In genomic region chr6:169839898-169840631, GRCh38 we compare ENCODE assay signal across 18 cellular contexts.
DNase-seq lines count a peak whose midpoint lies in the region; ATAC-seq and TF ChIP-seq lines count a peak whose summit lies in the region.
"Had no signal": no experiment of that assay in that cellular context is flagged by ENCODE, and none has a peak within 500 bp of the region (broad histone marks: within the 10 kb centered on the region; RNA-seq: fewer than 3 reads in every experiment).

No MANE protein-coding gene starts in this region.

- DNase-seq in cardiac septum (ENCODE audit: low spot score) (peak; percentile 50), Right ventricle myocardium inferior (ENCODE audit: missing footprints) (no peak), upper lobe of left lung (peak in 1 of 2 donors; percentile 57), H4 (ENCODE audit: low spot score) (no peak)
- no peak for DNase-seq in activated T-helper 2 cell treated with anti-CD3 and anti-CD28 coated beads, Interferon-gamma antibody, Interleukin-2, Interleukin-4, amounts not matched to agents 10 μg/mL and 5 μg/mL and 100 μg/mL, durations not matched to agents 14 hours and 24 hours and 36 hours (ENCODE audit: low spot score)
- DNase-seq in natural killer cell treated with Interleukin-12 subunit alpha and Interleukin-12 subunit beta and Interleukin-15 and Interleukin-18, amount 100 ng/mL, for 72 hours (ENCODE audit: low spot score), result no peak
- DNase-seq: EL, foreskin keratinocyte, NCI-H1417, NCI-H2227 treated with DMSO at 0.1 percent for 48 hours had no signal

- H3K4me1 ChIP-seq in upper lobe of left lung, result no peaks in the 10 kb centered on the region
- H3K4me1 ChIP-seq: adrenal gland, foreskin keratinocyte, left lung had no signal

- no peaks in the 10 kb centered on the region for H3K9me3 Mint-ChIP-seq in activated T-helper 2 cell treated with anti-CD3 and anti-CD28 coated beads, Interferon-gamma antibody, Interleukin-2, Interleukin-4, amounts not matched to agents 10 μg/mL and 5 μg/mL and 100 μg/mL, durations not matched to agents 14 hours and 24 hours and 36 hours
- H3K9me3 Mint-ChIP-seq in natural killer cell treated with Interleukin-12 subunit alpha and Interleukin-12 subunit beta and Interleukin-15 and Interleukin-18, amount 100 ng/mL, for 72 hours, result no peaks in the 10 kb centered on the region
- H3K9me3 Mint-ChIP-seq: central memory CD8-positive, alpha-beta T cell; WTC11 had no signal

- H3K27ac ChIP-seq in upper lobe of left lung, result no peak overlapping the region
- H3K27ac ChIP-seq: adrenal gland, foreskin keratinocyte, left lung, RWPE1 had no signal

- H3K36me3 ChIP-seq in upper lobe of left lung, result no peaks in the 10 kb centered on the region
- H3K36me3 ChIP-seq: adrenal gland, left lung had no signal

- H3K4me3 Mint-ChIP-seq in activated T-helper 2 cell treated with anti-CD3 and anti-CD28 coated beads, Interferon-gamma antibody, Interleukin-2, Interleukin-4, amounts not matched to agents 10 μg/mL and 5 μg/mL and 100 μg/mL, durations not matched to agents 14 hours and 24 hours and 36 hours (ENCODE audit: low read depth), result no peak overlapping the region
- H3K4me3 Mint-ChIP-seq in natural killer cell treated with Interleukin-12 subunit alpha and Interleukin-12 subunit beta and Interleukin-15 and Interleukin-18, amount 100 ng/mL, for 72 hours, result no peak overlapping the region
- H3K4me3 Mint-ChIP-seq: central memory CD8-positive, alpha-beta T cell; WTC11 had no signal

- no peaks in the 10 kb centered on the region for H3K36me3 Mint-ChIP-seq in activated T-helper 2 cell treated with anti-CD3 and anti-CD28 coated beads, Interferon-gamma antibody, Interleukin-2, Interleukin-4, amounts not matched to agents 10 μg/mL and 5 μg/mL and 100 μg/mL, durations not matched to agents 14 hours and 24 hours and 36 hours (ENCODE audit: low read depth)
- H3K36me3 Mint-ChIP-seq in natural killer cell treated with Interleukin-12 subunit alpha and Interleukin-12 subunit beta and Interleukin-15 and Interleukin-18, amount 100 ng/mL, for 72 hours, result no peaks in the 10 kb centered on the region
- H3K36me3 Mint-ChIP-seq: WTC11 had no signal

- peaks cover 8% of the 10 kb centered on the region for H3K27me3 Mint-ChIP-seq in activated T-helper 2 cell treated with anti-CD3 and anti-CD28 coated beads, Interferon-gamma antibody, Interleukin-2, Interleukin-4, amounts not matched to agents 10 μg/mL and 5 μg/mL and 100 μg/mL, durations not matched to agents 14 hours and 24 hours and 36 hours (ENCODE audit: low read depth)
- peaks cover 24% of the 10 kb centered on the region in 2 donors for H3K27me3 Mint-ChIP-seq in natural killer cell treated with Interleukin-12 subunit alpha and Interleukin-12 subunit beta and Interleukin-15 and Interleukin-18, amount 100 ng/mL, for 72 hours

- 89 to 91% methylated on average over 25 of the region's 25 CpGs for whole genome bisulfite sequencing in upper lobe of left lung, 2 donors

- no peaks in the 10 kb centered on the region for H3K4me1 Mint-ChIP-seq in activated T-helper 2 cell treated with anti-CD3 and anti-CD28 coated beads, Interferon-gamma antibody, Interleukin-2, Interleukin-4, amounts not matched to agents 10 μg/mL and 5 μg/mL and 100 μg/mL, durations not matched to agents 14 hours and 24 hours and 36 hours (ENCODE audit: low read depth)
- peaks cover 0 to 2% of the 10 kb centered on the region in 2 donors for H3K4me1 Mint-ChIP-seq in natural killer cell treated with Interleukin-12 subunit alpha and Interleukin-12 subunit beta and Interleukin-15 and Interleukin-18, amount 100 ng/mL, for 72 hours (ENCODE audit: low read depth in 2 of 2)
- H3K4me1 Mint-ChIP-seq: central memory CD8-positive, alpha-beta T cell; WTC11 had no signal

- no peaks in the 10 kb centered on the region for H3K27me3 ChIP-seq in upper lobe of left lung
- H3K27me3 ChIP-seq: adrenal gland had no signal

- peak overlapping the region; percentile 67 for H3K27ac Mint-ChIP-seq in activated T-helper 2 cell treated with anti-CD3 and anti-CD28 coated beads, Interferon-gamma antibody, Interleukin-2, Interleukin-4, amounts not matched to agents 10 μg/mL and 5 μg/mL and 100 μg/mL, durations not matched to agents 14 hours and 24 hours and 36 hours
- H3K27ac Mint-ChIP-seq in natural killer cell treated with Interleukin-12 subunit alpha and Interleukin-12 subunit beta and Interleukin-15 and Interleukin-18, amount 100 ng/mL, for 72 hours, result peak overlapping the region in 1 of 2 donors; percentile 73
- H3K27ac Mint-ChIP-seq: progenitor cell of endocrine pancreas, WTC11 had no signal

- H3K9me3 ChIP-seq in upper lobe of left lung, result no peaks in the 10 kb centered on the region
- H3K9me3 ChIP-seq: adrenal gland, left lung had no signal

- no peak for TF ChIP-seq EP300 in upper lobe of left lung (IDR thresholded peaks at IDR 0.05)

- no peak for TF ChIP-seq CTCF in upper lobe of left lung (IDR thresholded peaks at IDR 0.05)

- no peak overlapping the region for H3K4me3 ChIP-seq in upper lobe of left lung
- H3K4me3 ChIP-seq: adrenal gland, left lung had no signal

- ATAC-seq in Right ventricle myocardium inferior, result no peak
- ATAC-seq in natural killer cell treated with Interleukin-12 subunit alpha and Interleukin-12 subunit beta and Interleukin-15 and Interleukin-18, amount 100 ng/mL, for 72 hours, result peak; percentile 48 to 60
- peak; percentile 18 to 47 for ATAC-seq in upper lobe of left lung (ENCODE audit: low FRiP score in 2 of 2)
- no peak for ATAC-seq in HG02938 (IDR thresholded peaks at IDR 0.05; ENCODE audit: unreplicated experiment)
- no peak for ATAC-seq in GM19351 (IDR thresholded peaks at IDR 0.05; ENCODE audit: unreplicated experiment)
- ATAC-seq: foreskin keratinocyte, left lung, WTC11 had no signal

- intact Hi-C loops in cardiac septum (cut with DNase I) (no loop called here), Right ventricle myocardium inferior (cut with DNase I) (loop anchor here (10.0 kb wide), 1 partner anchor 315 kb away; no protein-coding TSS in a partner anchor)
- intact Hi-C loops in activated T-helper 2 cell treated with anti-CD3 and anti-CD28 coated beads, Interferon-gamma antibody, Interleukin-2, Interleukin-4, amounts not matched to agents 10 μg/mL and 5 μg/mL and 100 μg/mL, durations not matched to agents 14 hours and 24 hours and 36 hours (cut with micrococcal nuclease), result no loop called here

- TF ChIP-seq POLR2A in upper lobe of left lung (IDR thresholded peaks at IDR 0.05), result no peak

Comparison
In these comparisons a context has a peak if more than half of its experiments do, and no peak if none do; other contexts are left out.
1. ATAC-seq: peak in natural killer cell treated with Interleukin-12 subunit alpha and Interleukin-12 subunit beta and Interleukin-15 and Interleukin-18, amount 100 ng/mL, for 72 hours (2 of 2) and upper lobe of left lung (2 of 2); none in Right ventricle myocardium inferior (single experiment), HG02938 (single experiment) and GM19351 (single experiment).